ENCODE assay signal across 22 cellular contexts in the genomic region with DNA sequence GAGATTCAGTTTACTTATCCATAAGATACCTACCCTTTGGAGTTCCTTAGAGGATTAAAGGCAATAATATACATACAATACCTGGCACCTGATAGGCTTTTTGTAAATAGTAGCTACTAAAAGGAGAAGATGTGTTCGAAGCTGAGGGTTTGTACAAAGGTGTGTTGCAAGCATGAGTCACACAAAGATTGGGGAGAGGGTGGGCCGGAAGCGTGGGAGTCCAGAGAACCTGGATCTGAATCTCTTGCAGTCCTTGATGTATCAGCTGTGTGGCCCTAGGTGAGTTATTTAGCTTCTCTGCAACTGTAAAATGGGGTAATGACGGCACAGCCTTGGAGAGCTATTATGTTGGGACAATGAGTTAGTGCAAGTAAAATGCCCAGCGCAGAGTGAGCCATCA.
DNase-seq lines count a peak whose midpoint lies in the region; ATAC-seq, FAIRE-seq and TF ChIP-seq lines count a peak whose summit lies in the region.
"Had no signal": no experiment of that assay in that cellular context is flagged by ENCODE, and none has a peak within 500 bp of the region (broad histone marks: within the 10 kb centered on the region; RNA-seq: fewer than 3 reads in every experiment).

No MANE protein-coding gene starts in this region.

- H4K20me1 ChIP-seq in PC-3 (ENCODE audit: low read length) = no peaks in the 10 kb centered on the region

- peak; percentile 79 for DNase-seq in MCF 10A (ENCODE audit: unreplicated experiment)
- no peak for DNase-seq in breast epithelium (ENCODE audit: low spot score in 2 of 2)
- peak; percentile 5 for DNase-seq in PC-3
- DNase-seq in bronchial epithelial cell (ENCODE audit: low read depth) = peak; percentile 54
- no peak for DNase-seq in CD4-positive, alpha-beta T cell
- DNase-seq: GOT3, HFFc6, MG63, NCI-H1092, NCI-H1417 treated with DMSO at 0.1 percent for 48 hours, NCI-H1694 treated with DMSO at 0.1 percent for 48 hours, NCI-H2081, NCI-H2171, NCI-H226, NCI-H510A, RPMI8226, SHP77 treated with DMSO at 0.1 percent for 48 hours had no signal

- intact Hi-C loops in MCF 10A (cut with micrococcal nuclease) = no loop called here
- intact Hi-C loops in breast epithelium (cut with DNase I; ENCODE audit: low total_unique reads) = no loop called here
- intact Hi-C loops in PC-3 (cut with micrococcal nuclease) = no loop called here
- intact Hi-C loops in CD4-positive, alpha-beta T cell (cut with DNase I, micrococcal nuclease) = no loop called here

- H3F3A ChIP-seq in PC-3 (ENCODE audit: low read length, unreplicated experiment) = no peaks in the 10 kb centered on the region

- peak; percentile 28 for FAIRE-seq in bronchial epithelial cell (lab: Jason Lieb, UNC)
- FAIRE-seq: D721Med had no signal

- H3K9me3 Mint-ChIP-seq in MCF 10A (ENCODE audit: unreplicated experiment) = no peaks in the 10 kb centered on the region
- H3K9me3 Mint-ChIP-seq in CD4-positive, alpha-beta T cell = no peaks in the 10 kb centered on the region
- H3K9me3 Mint-ChIP-seq: HFFc6 had no signal

- H3K27ac ChIP-seq in breast epithelium (no peak overlapping the region), PC-3 (ENCODE audit: low read length) (no peak overlapping the region)
- H3K27ac ChIP-seq in CD4-positive, alpha-beta T cell (ENCODE audit: low read depth, low read length) = no peak overlapping the region

- ATAC-seq in PC-3 (no peak), GM18511 (IDR thresholded peaks at IDR 0.05; ENCODE audit: unreplicated experiment) (no peak), GM21825 (IDR thresholded peaks at IDR 0.05; ENCODE audit: unreplicated experiment) (no peak)
- ATAC-seq in CD4-positive, alpha-beta T cell (ENCODE audit: poor library complexity) = no peak

- H3K27me3 Mint-ChIP-seq in MCF 10A (ENCODE audit: insufficient read depth, unreplicated experiment) = peaks cover 18% of the 10 kb centered on the region
- peaks cover 48% of the 10 kb centered on the region for H3K27me3 Mint-ChIP-seq in CD4-positive, alpha-beta T cell

- H3K4me3 ChIP-seq in breast epithelium (no peak overlapping the region), PC-3 (ENCODE audit: low read length) (no peak overlapping the region), bronchial epithelial cell (ENCODE audit: low read depth, low read length) (no peak overlapping the region)
- H3K4me3 ChIP-seq: HAP-1, MG63 had no signal

- no peaks in the 10 kb centered on the region for H3K79me2 ChIP-seq in PC-3 (ENCODE audit: low read length)

- no peaks in the 10 kb centered on the region for H3K9me2 ChIP-seq in PC-3 (replicated peaks; ENCODE audit: low read length)
- H3K9me2 ChIP-seq: SK-N-SH had no signal

- TF ChIP-seq POLR2A in breast epithelium (IDR thresholded peaks at IDR 0.05) = no peak

- no peaks in the 10 kb centered on the region for H3K36me3 ChIP-seq in breast epithelium
- H3K36me3 ChIP-seq in PC-3 (ENCODE audit: low read depth, low read length) = no peaks in the 10 kb centered on the region
- H3K36me3 ChIP-seq in bronchial epithelial cell (ENCODE audit: control insufficient read depth, insufficient read depth, low read length) = no peaks in the 10 kb centered on the region
- H3K36me3 ChIP-seq: HAP-1, MG63 had no signal

- CTCF ChIA-PET in MCF 10A (lab: Yijun Ruan, JAX) = interaction anchor here (0.7 to 1.2 kb wide), 5 partner anchors 35 to 221 kb away, joined by 3 to 4 read pairs (median 3); no protein-coding TSS in a partner anchor
- CTCF ChIA-PET in PC-3 (lab: Charles Lee) = no interaction called here
- CTCF ChIA-PET in CD4-positive, alpha-beta T cell (lab: Charles Lee) = no interaction called here

- H3K4me3 Mint-ChIP-seq in MCF 10A (ENCODE audit: unreplicated experiment) = no peak overlapping the region
- H3K4me3 Mint-ChIP-seq in CD4-positive, alpha-beta T cell = no peak overlapping the region
- H3K4me3 Mint-ChIP-seq: HFFc6 had no signal

- no peaks in the 10 kb centered on the region for H3K4me1 Mint-ChIP-seq in MCF 10A (ENCODE audit: insufficient read depth, unreplicated experiment)
- H3K4me1 Mint-ChIP-seq in CD4-positive, alpha-beta T cell (ENCODE audit: low read depth) = no peaks in the 10 kb centered on the region

- H3K27me3 ChIP-seq in breast epithelium (peaks cover 0 to 9% of the 10 kb centered on the region in 2 donors), PC-3 (ENCODE audit: low read length) (no peaks in the 10 kb centered on the region), bronchial epithelial cell (ENCODE audit: control insufficient read depth, insufficient read depth, low read length) (peaks cover 2% of the 10 kb centered on the region)
- H3K27me3 ChIP-seq in CD4-positive, alpha-beta T cell (ENCODE audit: control insufficient read depth, insufficient read depth, low read length) = peaks cover 5% of the 10 kb centered on the region
- H3K27me3 ChIP-seq: MG63 had no signal

- H3K4me1 ChIP-seq in breast epithelium (no peaks in the 10 kb centered on the region), PC-3 (ENCODE audit: insufficient read depth, low read length) (no peaks in the 10 kb centered on the region)
- H3K4me1 ChIP-seq: HAP-1 had no signal

- no peak overlapping the region for H2AFZ ChIP-seq in PC-3 (ENCODE audit: low read length)

- POLR2A ChIA-PET in MCF 10A (lab: Yijun Ruan, JAX) (no interaction called here), PC-3 (lab: Charles Lee; ENCODE audit: unreplicated experiment) (no interaction called here)
- POLR2A ChIA-PET in CD4-positive, alpha-beta T cell (lab: Charles Lee) = no interaction called here

- no peak overlapping the region for H3K4me2 ChIP-seq in PC-3 (ENCODE audit: low read length)
- H3K4me2 ChIP-seq: SK-N-SH had no signal

- BruUV-seq in MCF 10A (replicated peaks; lab: Mats Ljungman, UMichigan) (no TSS peak), PC-3 (replicated peaks; lab: Mats Ljungman, UMichigan) (no TSS peak)

- H3K9me3 ChIP-seq in breast epithelium (no peaks in the 10 kb centered on the region), PC-3 (ENCODE audit: low read length) (no peaks in the 10 kb centered on the region)
- no peaks in the 10 kb centered on the region for H3K9me3 ChIP-seq in CD4-positive, alpha-beta T cell (ENCODE audit: control insufficient read depth, low read length)
- H3K9me3 ChIP-seq: HAP-1, MG63, SK-N-SH had no signal

- H3K36me3 Mint-ChIP-seq in MCF 10A (ENCODE audit: insufficient read depth, unreplicated experiment) = no peaks in the 10 kb centered on the region
- H3K36me3 Mint-ChIP-seq in CD4-positive, alpha-beta T cell (ENCODE audit: low read depth) = no peaks in the 10 kb centered on the region

- no peak overlapping the region for H3K27ac Mint-ChIP-seq in MCF 10A (ENCODE audit: low read depth, unreplicated experiment)
- no peak overlapping the region for H3K27ac Mint-ChIP-seq in CD4-positive, alpha-beta T cell
- H3K27ac Mint-ChIP-seq: HFFc6 had no signal

- TF ChIP-seq CTCF in MCF 10A (IDR thresholded peaks at IDR 0.05; ENCODE audit: unreplicated experiment) = no peak
- no peak for TF ChIP-seq CTCF in breast epithelium (IDR thresholded peaks at IDR 0.05)
- TF ChIP-seq CTCF in PC-3 (conservative IDR thresholded peaks at IDR 0.05; ENCODE audit: low read depth, low read length) = no peak
- no peak for TF ChIP-seq CTCF in bronchial epithelial cell (IDR thresholded peaks at IDR 0.05; ENCODE audit: insufficient read depth, low read length, severe bottlenecking)
- no peak for TF ChIP-seq CTCF in CD4-positive, alpha-beta T cell (IDR thresholded peaks at IDR 0.05)

- H3K9ac ChIP-seq in PC-3 (ENCODE audit: low read length) = no peak overlapping the region
- H3K9ac ChIP-seq: SK-N-SH had no signal

Comparison
In these comparisons a context has a peak if more than half of its experiments do, and no peak if none do; other contexts are left out.
1. DNase-seq: peak in MCF 10A (single experiment), PC-3 (single experiment) and bronchial epithelial cell (single experiment); none in breast epithelium (0 of 2) and CD4-positive, alpha-beta T cell (0 of 10).